Comparison of ENCODE assay signal across 8 cellular contexts in the genomic region with DNA sequence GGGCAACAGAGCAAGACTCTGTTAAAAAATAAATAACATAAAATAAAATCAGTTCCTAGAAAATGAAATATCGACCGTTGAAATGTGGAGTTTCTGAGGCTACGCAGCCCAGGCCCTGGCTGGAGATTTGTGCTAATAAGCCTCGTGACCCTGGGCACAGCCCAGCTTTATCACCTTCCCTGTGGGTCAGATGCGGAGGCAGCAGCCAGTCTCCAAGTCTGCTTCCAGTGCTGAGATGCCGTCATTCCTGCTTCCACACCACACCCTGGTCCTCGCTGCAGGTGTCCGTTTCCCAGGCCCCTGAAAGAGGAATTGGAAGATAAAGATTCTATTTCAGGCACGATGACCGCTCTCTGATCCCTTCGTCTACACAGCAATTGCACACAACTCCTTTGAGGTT.
"Had no signal": no experiment of that assay in that cellular context is flagged by ENCODE, and none has a peak within 500 bp of the region (broad histone marks: within the 10 kb centered on the region; RNA-seq: fewer than 3 reads in every experiment).

No MANE protein-coding gene starts in this region.

- H3K9ac ChIP-seq: parathyroid adenoma had no signal

- DNase-seq: cerebellar nuclear complex, SW 1271 had no signal

- H3K4me3 ChIP-seq: coronary artery, gastroesophageal sphincter, thoracic aorta had no signal

- H3K36me3 ChIP-seq: gastroesophageal sphincter, thoracic aorta had no signal

- H3K27ac ChIP-seq: coronary artery, dorsolateral prefrontal cortex, gastroesophageal sphincter, parathyroid adenoma, thoracic aorta, VCaP had no signal

- H3K9me3 ChIP-seq: gastroesophageal sphincter, thoracic aorta had no signal
